In the genomic region with DNA sequence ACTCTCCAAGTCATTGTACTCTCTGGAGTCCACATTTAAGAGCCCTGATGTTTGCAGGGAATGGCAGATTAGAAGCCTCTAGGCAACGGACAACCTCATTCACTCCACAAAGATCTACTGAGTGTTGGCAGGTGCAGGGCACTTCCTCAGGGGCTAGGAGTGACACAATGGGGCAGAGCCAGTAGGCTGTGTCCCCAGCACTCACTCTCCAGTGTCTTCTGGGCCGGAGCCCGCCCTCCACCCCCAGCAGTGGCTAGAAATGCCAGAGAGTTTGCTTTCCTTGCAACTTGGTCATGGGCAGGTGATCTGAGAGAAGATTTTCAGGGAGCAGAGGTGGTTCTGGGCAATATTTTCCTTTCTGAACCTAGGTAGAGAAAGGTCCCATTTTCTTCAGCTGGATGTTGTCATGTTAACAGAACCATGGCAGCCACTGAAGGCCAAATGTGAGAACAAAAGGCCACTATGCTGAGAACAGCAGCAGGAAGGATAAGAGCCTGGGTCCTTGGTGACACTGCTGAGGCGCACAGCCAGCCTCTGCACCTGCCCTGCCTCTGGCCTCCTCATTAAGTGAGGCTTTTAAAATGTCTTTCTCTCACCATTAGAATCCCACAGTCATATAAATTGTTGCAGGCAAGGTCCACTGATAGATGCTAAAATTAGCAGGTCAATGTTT, we compare ENCODE assay signal across 13 cellular contexts.
"Had no signal": no experiment of that assay in that cellular context is flagged by ENCODE, and none has a peak within 500 bp of the region (broad histone marks: within the 10 kb centered on the region; RNA-seq: fewer than 3 reads in every experiment).

No MANE protein-coding gene starts in this region.

- H3K27ac Mint-ChIP-seq: activated CD4-positive, alpha-beta memory T cell treated with anti-CD3 and anti-CD28 coated beads for 36 hours; activated naive CD8-positive, alpha-beta T cell; natural killer cell; stimulated activated naive CD8-positive, alpha-beta T cell treated with anti-CD3 and anti-CD28 coated beads, Interleukin-15, Interleukin-2, amounts not matched to agents 100 ng/mL and 50 ng/mL, for 24 hours had no signal

- ATAC-seq: activated T-cell treated with anti-CD3 and anti-CD28 coated beads, Interleukin-2, amount 50 U/mL, for 4 hours; left colon; mucosa of descending colon; natural killer cell had no signal

- H3K4me3 Mint-ChIP-seq: activated CD4-positive, alpha-beta memory T cell treated with anti-CD3 and anti-CD28 coated beads for 36 hours; activated naive CD8-positive, alpha-beta T cell; activated T-cell treated with anti-CD3 and anti-CD28 coated beads, Interleukin-2, amount 50 U/mL, for 4 hours; natural killer cell; stimulated activated naive CD8-positive, alpha-beta T cell treated with anti-CD3 and anti-CD28 coated beads, Interleukin-15, Interleukin-2, amounts not matched to agents 100 ng/mL and 50 ng/mL, for 24 hours had no signal

- DNase-seq: activated CD4-positive, alpha-beta memory T cell treated with anti-CD3 and anti-CD28 coated beads for 36 hours; activated gamma-delta T cell; activated T-cell treated with anti-CD3 and anti-CD28 coated beads, Interleukin-2, amount 50 U/mL, for 4 hours; brain microvascular endothelial cell; cerebellar nuclear complex; dermis blood vessel endothelial cell; left colon; mucosa of descending colon; natural killer cell; stimulated activated CD4-positive, alpha-beta T cell treated with anti-CD3 and anti-CD28 coated beads, Interleukin-4, amount 100 ng/mL, for 24 hours; T1000 had no signal

- H3K4me1 Mint-ChIP-seq: natural killer cell had no signal

- H3K36me3 Mint-ChIP-seq: activated CD4-positive, alpha-beta memory T cell treated with anti-CD3 and anti-CD28 coated beads for 36 hours; activated naive CD8-positive, alpha-beta T cell; natural killer cell had no signal

- H3K9me3 Mint-ChIP-seq: activated CD4-positive, alpha-beta memory T cell treated with anti-CD3 and anti-CD28 coated beads for 36 hours; activated T-cell treated with anti-CD3 and anti-CD28 coated beads, Interleukin-2, amount 50 U/mL, for 4 hours; natural killer cell had no signal
